In genomic region chr6:6713660-6714446, GRCh38 we compare ENCODE assay signal across 14 cellular contexts.
DNase-seq lines count a peak whose midpoint lies in the region; ATAC-seq and TF ChIP-seq lines count a peak whose summit lies in the region.
"Had no signal": no experiment of that assay in that cellular context is flagged by ENCODE, and none has a peak within 500 bp of the region (broad histone marks: within the 10 kb centered on the region; RNA-seq: fewer than 3 reads in every experiment).

No MANE protein-coding gene starts in this region.

- H3K4me3 Mint-ChIP-seq in MCF 10A (ENCODE audit: unreplicated experiment) = no peak overlapping the region
- no peak overlapping the region for H3K4me3 Mint-ChIP-seq in activated T-helper 17 cell treated with anti-CD3 and anti-CD28 coated beads, Interleukin-2, amount 50 U/mL, for 72 hours
- H3K4me3 Mint-ChIP-seq: nephron progenitor cell had no signal

- H4K20me1 ChIP-seq in mammary epithelial cell (ENCODE audit: insufficient read depth, low read length) = no peaks in the 10 kb centered on the region

- no peak for ATAC-seq in upper lobe of right lung
- no peak for ATAC-seq in activated T-helper 17 cell treated with anti-CD3 and anti-CD28 coated beads, Interleukin-2, amount 50 U/mL, for 72 hours (replicated peaks)

- peak; percentile 65 for DNase-seq in MCF 10A (ENCODE audit: unreplicated experiment)
- no peak for DNase-seq in mammary epithelial cell
- DNase-seq in astrocyte of the hippocampus (ENCODE audit: low read depth, low spot score) = peak; percentile 34
- peak; percentile 57 for DNase-seq in left kidney (ENCODE audit: low read depth, low spot score)
- no peak for DNase-seq in upper lobe of right lung
- no peak for DNase-seq in OCI-M2 (lab: John Stamatoyannopoulos, UW; ENCODE audit: unreplicated experiment)
- DNase-seq in activated CD4-positive, alpha-beta T cell treated with anti-CD3 and anti-CD28 coated beads for 48 hours = no peak
- DNase-seq: ACHN; activated CD4-positive, CD25-positive, alpha-beta regulatory T cell treated with anti-CD3 and anti-CD28 coated beads, Interleukin-2, amount 50 U/mL, for 72 hours; NCI-H2107; nephron progenitor cell; stimulated activated CD4-positive, alpha-beta T cell treated with anti-CD3 and anti-CD28 coated beads, Interleukin-2, amount 100 ng/mL, for 24 hours; testis had no signal

- H3K9me3 Mint-ChIP-seq in MCF 10A (ENCODE audit: unreplicated experiment) = no peaks in the 10 kb centered on the region
- H3K9me3 Mint-ChIP-seq in activated T-helper 17 cell treated with anti-CD3 and anti-CD28 coated beads, Interleukin-2, amount 50 U/mL, for 72 hours = no peaks in the 10 kb centered on the region
- H3K9me3 Mint-ChIP-seq: nephron progenitor cell had no signal

- no peaks in the 10 kb centered on the region for H3K79me2 ChIP-seq in mammary epithelial cell (ENCODE audit: insufficient read depth, low read length)

- H3K36me3 Mint-ChIP-seq in MCF 10A (ENCODE audit: insufficient read depth, unreplicated experiment) = no peaks in the 10 kb centered on the region
- H3K36me3 Mint-ChIP-seq in activated T-helper 17 cell treated with anti-CD3 and anti-CD28 coated beads, Interleukin-2, amount 50 U/mL, for 72 hours (ENCODE audit: low read depth) = no peaks in the 10 kb centered on the region

- H3K27me3 ChIP-seq in mammary epithelial cell (ENCODE audit: insufficient read depth, low read length) = no peaks in the 10 kb centered on the region
- no peaks in the 10 kb centered on the region for H3K27me3 ChIP-seq in upper lobe of right lung
- H3K27me3 ChIP-seq: testis had no signal

- no peak overlapping the region for H2AFZ ChIP-seq in mammary epithelial cell (ENCODE audit: low read depth, low read length)

- BruUV-seq in MCF 10A (replicated peaks; lab: Mats Ljungman, UMichigan) = no TSS peak
- BruUV-seq in mammary epithelial cell (replicated peaks; lab: Mats Ljungman, UMichigan) = no TSS peak

- POLR2A ChIA-PET in MCF 10A (lab: Yijun Ruan, JAX) = interaction anchor here (0.8 to 3.0 kb wide), 7 partner anchors 10 to 36 kb away, joined by 3 to 22 read pairs (median 9); no protein-coding TSS in a partner anchor

- peak overlapping the region; percentile 73 for H3K27ac Mint-ChIP-seq in MCF 10A (ENCODE audit: low read depth, unreplicated experiment)
- no peak overlapping the region for H3K27ac Mint-ChIP-seq in activated T-helper 17 cell treated with anti-CD3 and anti-CD28 coated beads, Interleukin-2, amount 50 U/mL, for 72 hours

- no peak overlapping the region for H3K9ac ChIP-seq in mammary epithelial cell (ENCODE audit: insufficient read depth, low read length)

- no peaks in the 10 kb centered on the region for H3K36me3 ChIP-seq in mammary epithelial cell (ENCODE audit: insufficient read depth, low read length)
- no peaks in the 10 kb centered on the region for H3K36me3 ChIP-seq in upper lobe of right lung

- intact Hi-C loops in MCF 10A (cut with micrococcal nuclease) (loop anchor here (2.0 kb wide), 1 partner anchor 19 kb away; no protein-coding TSS in a partner anchor), mammary epithelial cell (cut with micrococcal nuclease) (no loop called here), upper lobe of right lung (cut with DNase I) (no loop called here)

- 94% methylated on average over 19 of the region's 20 CpGs for WGBS in mammary epithelial cell (ENCODE audit: low coverage, missing lambda C conversion rate)

- no peak overlapping the region for H3K27ac ChIP-seq in mammary epithelial cell (ENCODE audit: insufficient read depth, low read depth, low read length)
- peak overlapping the region; percentile 65 for H3K27ac ChIP-seq in upper lobe of right lung

- no peak for TF ChIP-seq CTCF in MCF 10A (IDR thresholded peaks at IDR 0.05; ENCODE audit: unreplicated experiment)
- TF ChIP-seq CTCF in mammary epithelial cell (conservative IDR thresholded peaks at IDR 0.05 in 1 of 2, IDR thresholded peaks at IDR 0.05 in 1 of 2; ENCODE audit: extremely low read depth in 1 of 2, insufficient read depth in 1 of 2, low read depth in 1 of 2, low read length in 2 of 2) = no peak
- TF ChIP-seq CTCF in upper lobe of right lung (IDR thresholded peaks at IDR 0.05) = no peak

- dilution Hi-C loops in mammary epithelial cell (cut with HindIII; ENCODE audit: low sequenced_read_pairs) = loop anchor here (25.0 kb wide), 1 partner anchor 548 kb away; no protein-coding TSS in a partner anchor

- CTCF ChIA-PET in MCF 10A (lab: Yijun Ruan, JAX) = interaction anchor here (0.7 to 1.9 kb wide), 8 partner anchors 10 to 561 kb away, joined by 3 to 15 read pairs (median 8); no protein-coding TSS in a partner anchor
- CTCF ChIA-PET in mammary epithelial cell (lab: Charles Lee; ENCODE audit: low non-redundant PET) = no interaction called here

- H3K4me3 ChIP-seq in mammary epithelial cell (replicated peaks in 1 of 3; ENCODE audit: insufficient read depth in 1 of 3, low read depth in 2 of 3, low read length in 3 of 3) (no peak overlapping the region), upper lobe of right lung (no peak overlapping the region)
- H3K4me3 ChIP-seq: testis had no signal

- peaks cover 15% of the 10 kb centered on the region for H3K4me1 ChIP-seq in mammary epithelial cell (ENCODE audit: insufficient read depth, low read length)
- H3K4me1 ChIP-seq in upper lobe of right lung = peaks cover 33% of the 10 kb centered on the region

- H3K9me3 ChIP-seq in mammary epithelial cell (replicated peaks; ENCODE audit: insufficient read depth, low read length) (no peaks in the 10 kb centered on the region), upper lobe of right lung (no peaks in the 10 kb centered on the region)
- H3K9me3 ChIP-seq: testis had no signal

- H3K4me1 Mint-ChIP-seq in MCF 10A (ENCODE audit: insufficient read depth, unreplicated experiment) = peaks cover 16% of the 10 kb centered on the region
- peaks cover 10% of the 10 kb centered on the region for H3K4me1 Mint-ChIP-seq in activated T-helper 17 cell treated with anti-CD3 and anti-CD28 coated beads, Interleukin-2, amount 50 U/mL, for 72 hours

- no peaks in the 10 kb centered on the region for H3K27me3 Mint-ChIP-seq in MCF 10A (ENCODE audit: insufficient read depth, unreplicated experiment)
- peaks cover 23% of the 10 kb centered on the region for H3K27me3 Mint-ChIP-seq in activated T-helper 17 cell treated with anti-CD3 and anti-CD28 coated beads, Interleukin-2, amount 50 U/mL, for 72 hours

- in situ Hi-C loops in mammary epithelial cell (cut with MboI; ENCODE audit: low sequenced_read_pairs in 2 of 2) = loop anchor here in 1 of 2 donors (25.0 kb wide), 1 partner anchor 898 kb away; no protein-coding TSS in a partner anchor

- no peak overlapping the region for H3K4me2 ChIP-seq in mammary epithelial cell (ENCODE audit: insufficient read depth, low read depth, low read length)

Comparison
In these comparisons a context has a peak if more than half of its experiments do, and no peak if none do; other contexts are left out.
1. DNase-seq: peak in MCF 10A (single experiment), astrocyte of the hippocampus (single experiment) and left kidney (single experiment); none in mammary epithelial cell (single experiment), upper lobe of right lung (single experiment), OCI-M2 (single experiment) and activated CD4-positive, alpha-beta T cell treated with anti-CD3 and anti-CD28 coated beads for 48 hours (single experiment).